Comparison of ENCODE assay signal across 18 cellular contexts in genomic region chr5:131250749-131251148, GRCh38. TPM values are rescaled to one million over a fixed set of nuclear protein-coding genes. Genes with fewer than 3 reads are reported as not detected.
DNase-seq lines count a peak whose midpoint lies in the region; ATAC-seq and TF ChIP-seq lines count a peak whose summit lies in the region.
"Had no signal": no experiment of that assay in that cellular context is flagged by ENCODE, and none has a peak within 500 bp of the region (broad histone marks: within the 10 kb centered on the region; RNA-seq: fewer than 3 reads in every experiment).

No MANE protein-coding gene starts in this region.

- ATAC-seq in HG02884 (IDR thresholded peaks at IDR 0.05; ENCODE audit: unreplicated experiment) (no peak), GM21447 (IDR thresholded peaks at IDR 0.05; ENCODE audit: unreplicated experiment) (no peak)
- ATAC-seq: HepG2, right cardiac atrium had no signal

- H3K9ac ChIP-seq in OCI-LY1 (ENCODE audit: low read length) = no peak overlapping the region
- H3K9ac ChIP-seq: GM23248 had no signal

- H3F3A ChIP-seq in OCI-LY1 (ENCODE audit: insufficient read depth, low read length) = no peaks in the 10 kb centered on the region; the same call in 1 of the 2 replicates

- WGBS in prostate gland = 52% methylated on average over 2 of the region's 2 CpGs

- TF ChIP-seq POLR2A in prostate gland (IDR thresholded peaks at IDR 0.05) = no peak

- intact Hi-C loops in activated CD4-positive, alpha-beta T cell treated with anti-CD3 and anti-CD28 coated beads, Interleukin-2, amount 10 ng/mL, durations not matched to agents 24 days and 14 days (cut with micrococcal nuclease) = loop anchor here (5.0 to 10.0 kb wide), 2 partner anchors 37 to 854 kb away; no protein-coding TSS in a partner anchor
- intact Hi-C loops in prostate gland (cut with DNase I) = no loop called here

- H3K4me1 ChIP-seq in OCI-LY1 (ENCODE audit: insufficient read depth, low read length, severe bottlenecking) = peaks cover 54% of the 10 kb centered on the region
- no peaks in the 10 kb centered on the region for H3K4me1 ChIP-seq in prostate gland (replicated peaks)
- H3K4me1 ChIP-seq: breast epithelium, left ventricle myocardium inferior had no signal

- H3K4me1 Mint-ChIP-seq in activated CD4-positive, alpha-beta T cell treated with anti-CD3 and anti-CD28 coated beads, Interleukin-2, amount 10 ng/mL, durations not matched to agents 24 days and 14 days = peaks cover 39% of the 10 kb centered on the region
- H3K4me1 Mint-ChIP-seq in activated naive CD8-positive, alpha-beta T cell treated with anti-CD3 and anti-CD28 coated beads for 36 hours = peaks cover 43% of the 10 kb centered on the region

- no peaks in the 10 kb centered on the region for H4K20me1 ChIP-seq in OCI-LY1 (ENCODE audit: insufficient read depth, low read length)

- peaks cover 7% of the 10 kb centered on the region for H3K36me3 Mint-ChIP-seq in activated CD4-positive, alpha-beta T cell treated with anti-CD3 and anti-CD28 coated beads, Interleukin-2, amount 10 ng/mL, durations not matched to agents 24 days and 14 days (ENCODE audit: low read depth)
- H3K36me3 Mint-ChIP-seq in activated naive CD8-positive, alpha-beta T cell treated with anti-CD3 and anti-CD28 coated beads for 36 hours = peaks cover 10% of the 10 kb centered on the region

- H3K4me2 ChIP-seq in OCI-LY1 (ENCODE audit: low read length) = no peak overlapping the region; the same call in 1 of the 2 replicates

- no peaks in the 10 kb centered on the region for H3K27me3 Mint-ChIP-seq in activated CD4-positive, alpha-beta T cell treated with anti-CD3 and anti-CD28 coated beads, Interleukin-2, amount 10 ng/mL, durations not matched to agents 24 days and 14 days
- H3K27me3 Mint-ChIP-seq in activated naive CD8-positive, alpha-beta T cell treated with anti-CD3 and anti-CD28 coated beads for 36 hours = no peaks in the 10 kb centered on the region

- no peaks in the 10 kb centered on the region for H3K9me3 Mint-ChIP-seq in activated CD4-positive, alpha-beta T cell treated with anti-CD3 and anti-CD28 coated beads, Interleukin-2, amount 10 ng/mL, durations not matched to agents 24 days and 14 days
- H3K9me3 Mint-ChIP-seq in activated naive CD8-positive, alpha-beta T cell treated with anti-CD3 and anti-CD28 coated beads for 36 hours = peaks cover 3% of the 10 kb centered on the region

- no peak overlapping the region for H2AFZ ChIP-seq in OCI-LY1 (ENCODE audit: low read length)
- H2AFZ ChIP-seq: GM23248 had no signal

- TF ChIP-seq CTCF in OCI-LY1 (IDR thresholded peaks at IDR 0.05; ENCODE audit: low read length) = no peak
- no peak for TF ChIP-seq CTCF in prostate gland (IDR thresholded peaks at IDR 0.05)

- H3K36me3 ChIP-seq in OCI-LY1 (ENCODE audit: insufficient read depth, low read length) (peaks cover 16% of the 10 kb centered on the region), prostate gland (no peaks in the 10 kb centered on the region)
- H3K36me3 ChIP-seq: breast epithelium, left ventricle myocardium inferior had no signal

- no peak for DNase-seq in activated CD4-positive, alpha-beta T cell treated with anti-CD3 and anti-CD28 coated beads, Interleukin-2, amount 10 ng/mL, durations not matched to agents 24 days and 14 days
- DNase-seq in activated CD4-positive, alpha-beta T cell treated with anti-CD3 and anti-CD28 coated beads for 1 hour = no peak
- no peak for DNase-seq in activated naive CD8-positive, alpha-beta T cell treated with anti-CD3 and anti-CD28 coated beads for 36 hours
- DNase-seq in prostate gland (ENCODE audit: low spot score) (no peak), T1000 (lab: John Stamatoyannopoulos, UW) (no peak)
- DNase-seq: activated CD4-positive, CD25-positive, alpha-beta regulatory T cell; activated effector memory CD4-positive, alpha-beta T cell treated with Interleukin-2 at 50 U/mL for 16 hours; Calu3; effector CD4-positive, alpha-beta T cell; GM23248; left ventricle myocardium inferior; right cardiac atrium; stimulated activated CD4-positive, alpha-beta T cell treated with anti-CD3 and anti-CD28 coated beads, Interleukin-4, amount 100 ng/mL, for 1 hour had no signal

- H3K4me3 ChIP-seq in OCI-LY1 (ENCODE audit: low read depth, low read length, poor library complexity, severe bottlenecking) (no peak overlapping the region), prostate gland (no peak overlapping the region)
- H3K4me3 ChIP-seq: breast epithelium, GM23248, left ventricle myocardium inferior had no signal

- H3K27me3 ChIP-seq in OCI-LY1 (ENCODE audit: insufficient read depth, low read length) (no peaks in the 10 kb centered on the region), prostate gland (replicated peaks; ENCODE audit: insufficient read depth) (no peaks in the 10 kb centered on the region)
- H3K27me3 ChIP-seq: breast epithelium had no signal

- H3K27ac Mint-ChIP-seq in activated CD4-positive, alpha-beta T cell treated with anti-CD3 and anti-CD28 coated beads, Interleukin-2, amount 10 ng/mL, durations not matched to agents 24 days and 14 days = peak overlapping the region; percentile 86
- peak overlapping the region; percentile 93 for H3K27ac Mint-ChIP-seq in activated naive CD8-positive, alpha-beta T cell treated with anti-CD3 and anti-CD28 coated beads for 36 hours

- H3K9me3 ChIP-seq in OCI-LY1 (ENCODE audit: low read length) (no peaks in the 10 kb centered on the region), prostate gland (no peaks in the 10 kb centered on the region)

- H3K27ac ChIP-seq in OCI-LY1 (ENCODE audit: low read depth, low read length, poor library complexity, severe bottlenecking) (peak overlapping the region; percentile 92), prostate gland (peak overlapping the region; percentile 20 to 54)
- H3K27ac ChIP-seq: GM23248, left ventricle myocardium inferior had no signal

- H3K9me2 ChIP-seq in OCI-LY1 (ENCODE audit: low read depth, low read length) = no peaks in the 10 kb centered on the region

- peak overlapping the region; percentile 64 for H3K4me3 Mint-ChIP-seq in activated CD4-positive, alpha-beta T cell treated with anti-CD3 and anti-CD28 coated beads, Interleukin-2, amount 10 ng/mL, durations not matched to agents 24 days and 14 days
- H3K4me3 Mint-ChIP-seq in activated naive CD8-positive, alpha-beta T cell treated with anti-CD3 and anti-CD28 coated beads for 36 hours = peak overlapping the region; percentile 76

- H3K79me2 ChIP-seq in OCI-LY1 (ENCODE audit: insufficient read depth, low read length) = no peaks in the 10 kb centered on the region

RNA-seq across cellular contexts. Expression of gene CDC42SE2, which starts 13.1 kb away (rescaled TPM):
- 96.2 and 99.0 TPM in 2 replicates for total RNA-seq in activated CD4-positive, alpha-beta T cell treated with anti-CD3 and anti-CD28 coated beads, Interleukin-2, amount 10 ng/mL, durations not matched to agents 24 days and 14 days
- total RNA-seq in activated naive CD8-positive, alpha-beta T cell treated with anti-CD3 and anti-CD28 coated beads for 36 hours = 100 to 1,000 TPM; 112 to 116 TPM
- 10 to 100 TPM; 51.0 to 63.5 TPM for total RNA-seq in prostate gland
